8 cellular contexts compared by ENCODE assay signal in the genomic region with DNA sequence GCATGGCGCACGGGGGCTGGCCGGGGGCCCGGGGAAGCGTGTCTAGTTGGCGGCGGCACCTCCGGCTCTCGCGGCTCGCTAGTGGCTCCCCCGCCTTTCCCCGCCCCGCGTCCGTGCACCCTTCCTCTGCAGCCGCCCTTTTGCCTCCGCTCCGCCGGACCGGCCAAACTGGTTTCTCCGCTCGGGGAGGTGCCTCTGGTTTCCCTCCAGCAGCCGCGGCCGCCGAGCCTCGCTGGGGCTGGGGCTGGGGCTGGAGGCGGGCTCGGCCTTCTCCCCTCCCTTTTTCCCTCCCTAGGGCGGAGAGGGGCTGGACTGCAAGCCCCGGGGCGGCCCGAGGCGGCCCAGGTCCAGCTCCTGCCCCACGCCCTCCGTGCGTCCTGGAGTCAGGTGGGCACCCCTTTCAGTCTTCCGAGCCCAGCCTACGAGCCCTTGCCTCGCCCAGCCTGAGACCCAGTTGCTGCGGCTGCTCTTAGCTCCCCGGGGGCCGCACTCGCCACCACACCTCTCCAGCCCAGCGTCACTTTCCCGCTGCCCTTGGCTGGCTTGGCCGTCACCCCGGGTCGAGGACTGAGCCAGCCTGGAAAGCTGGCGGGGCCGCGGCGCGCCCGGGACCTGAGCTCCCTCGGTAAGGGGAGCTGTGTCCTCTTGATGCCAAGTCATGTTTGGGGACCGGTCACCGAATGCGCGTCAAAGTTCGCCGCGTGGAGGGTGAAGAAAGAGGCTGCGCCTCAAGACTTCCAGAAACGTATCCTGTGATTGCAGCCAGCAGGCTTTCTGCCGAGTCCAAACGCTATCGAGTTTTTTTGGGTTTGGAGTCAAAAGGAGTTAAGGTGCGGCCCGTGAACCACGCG. TPM values are rescaled to one million over a fixed set of nuclear protein-coding genes. Genes with fewer than 3 reads are reported as not detected.
DNase-seq lines count a peak whose midpoint lies in the region; ATAC-seq, FAIRE-seq and TF ChIP-seq lines count a peak whose summit lies in the region.

A gene (minus strand): TSS at position 197 of the 851 bp plus-strand sequence. CDS start 71,508 bp downstream, outside the sequence.

- FAIRE-seq in HepG2 (lab: Jason Lieb, UNC): no peak

- peak; percentile 82 for DNase-seq in ELR (ENCODE audit: low read depth)
- no peak for DNase-seq in HFF-Myc (ENCODE audit: extremely low read depth, low read depth)
- peak; percentile 98 for DNase-seq in NCI-H748 (lab: John Stamatoyannopoulos, UW; ENCODE audit: unreplicated experiment)
- peak in 1 of 2 donors; percentile 80 for DNase-seq in dermis microvascular lymphatic vessel endothelial cell (ENCODE audit: low read depth in 2 of 2)
- DNase-seq in HepG2 (ENCODE audit: low spot score): no peak
- no peak for DNase-seq in NCI-H187 treated with DMSO at 0.1 percent for 48 hours (lab: John Stamatoyannopoulos, UW)

- no peak for TF ChIP-seq CTCF in HFF-Myc (IDR thresholded peaks at IDR 0.05; ENCODE audit: low read depth, low read length, missing control alignments)
- TF ChIP-seq CTCF in HepG2 (CRISPR knock-in tag; IDR thresholded peaks at IDR 0.05): no peak

- peak within 1 kb of the TSS; percentile 80 for H3K4me2 ChIP-seq in HepG2 (ENCODE audit: low read depth, low read length)

- peak within 1 kb of the TSS; percentile 55 for H3K9ac ChIP-seq in HepG2 (ENCODE audit: insufficient read depth, low read depth, low read length)
- peak within 1 kb of the TSS in 3 of 5 donors; percentile 55 to 81 (median 74) for H3K9ac ChIP-seq in subcutaneous abdominal adipose tissue (ENCODE audit: low read length in 5 of 5)

- H3K9me3 ChIP-seq in HepG2 (ENCODE audit: low read length) (no peaks in the 10 kb centered on the region), subcutaneous abdominal adipose tissue (ENCODE audit: control insufficient read depth in 5 of 5, low read length in 5 of 5) (no peaks in the 10 kb centered on the region)

- peaks cover 43% of the 10 kb centered on the region for H3K4me1 ChIP-seq in HepG2 (ENCODE audit: insufficient read depth, low read length)
- H3K4me1 ChIP-seq in subcutaneous abdominal adipose tissue (ENCODE audit: control insufficient read depth in 5 of 5, insufficient read depth in 5 of 5, low read length in 5 of 5): peaks cover 0 to 44% (median 37%) of the 10 kb centered on the region in 5 donors

- H3K4me3 ChIP-seq in HFF-Myc (replicated peaks; ENCODE audit: low read depth, low read length) (peak within 1 kb of the TSS; percentile 86), HepG2 (replicated peaks in 1 of 3; ENCODE audit: insufficient read depth in 1 of 3, low read depth in 2 of 3, low read length in 3 of 3) (peak within 1 kb of the TSS; percentile 61 to 88 (median 76)), subcutaneous abdominal adipose tissue (ENCODE audit: low read depth in 1 of 5, low read length in 5 of 5) (peak within 1 kb of the TSS; percentile 65 to 91 (median 82))

- no peak for TF ChIP-seq EP300 in HepG2 (IDR thresholded peaks at IDR 0.05; ENCODE audit: low read depth in 2 of 2, low read length in 2 of 2)
- TF ChIP-seq EP300 in HepG2 (CRISPR knock-in tag; IDR thresholded peaks at IDR 0.05; ENCODE audit: borderline replicate concordance): no peak

- H4K20me1 ChIP-seq in HepG2 (ENCODE audit: insufficient read depth, low read length): no peaks in the 10 kb centered on the region

- 17% methylated on average over 19 of the region's 73 CpGs for WGBS in HepG2 (ENCODE audit: low lambda C conversion rate)

- no peaks in the 10 kb centered on the region for H3K36me3 ChIP-seq in HepG2 (replicated peaks in 1 of 2; ENCODE audit: control insufficient read depth in 1 of 2, insufficient read depth in 2 of 2, low read length in 2 of 2)
- no peaks in the 10 kb centered on the region for H3K36me3 ChIP-seq in subcutaneous abdominal adipose tissue (ENCODE audit: control insufficient read depth in 5 of 5, insufficient read depth in 5 of 5, low read length in 5 of 5)

- intact Hi-C loops in HepG2 (cut with micrococcal nuclease; ENCODE audit: unreplicated experiment): loop anchor here (1.0 to 10.0 kb wide), 2 partner anchors 21 to 51 kb away; no protein-coding TSS in a partner anchor

- CTCF ChIA-PET in HepG2 (lab: Yijun Ruan, JAX; ENCODE audit: low intra/inter-chr PET ratio, low total read pairs): no interaction called here

- H3K27ac ChIP-seq in HepG2 (ENCODE audit: extremely low read length, insufficient read depth, low read length) (no peak within 1 kb of the TSS), subcutaneous abdominal adipose tissue (ENCODE audit: low read depth, low read length) (peak within 1 kb of the TSS; percentile 57)

- POLR2A ChIA-PET in HepG2 (lab: Yijun Ruan, JAX): interaction anchor here (0.7 to 1.2 kb wide), 5 partner anchors 23 to 91 kb away, joined by 3 to 4 read pairs (median 3); no protein-coding TSS in a partner anchor

- H2AFZ ChIP-seq in HepG2 (ENCODE audit: low read length): no peak within 1 kb of the TSS

- no TSS peak for BruUV-seq in HepG2 (replicated peaks; lab: Mats Ljungman, UMichigan)

- TF ChIP-seq RAD21 in HepG2 (CRISPR knock-in tag; IDR thresholded peaks at IDR 0.05): peak; percentile 6; the same call in 1 of the 2 replicates

- peaks cover 7% of the 10 kb centered on the region for H3K79me2 ChIP-seq in HepG2 (ENCODE audit: insufficient read depth, low read length)

- H3K27me3 ChIP-seq in HepG2 (ENCODE audit: control insufficient read depth in 1 of 2, insufficient read depth in 2 of 2, low read length in 2 of 2) (peaks cover 2 to 10% of the 10 kb centered on the region in 2 experiments; a peak in 2 of 5 replicates), subcutaneous abdominal adipose tissue (ENCODE audit: control insufficient read depth in 5 of 5, insufficient read depth in 4 of 5, low read length in 5 of 5) (peaks cover 0 to 3% (median 0%) of the 10 kb centered on the region in 5 donors)

- peak; percentile 85 for ATAC-seq in HepG2
- ATAC-seq in HG02852 (IDR thresholded peaks at IDR 0.05; ENCODE audit: unreplicated experiment): no peak

- peak in 1 of 2 experiments; percentile 43; a peak in 1 of 4 replicates for TF ChIP-seq POLR2A in HepG2 (IDR thresholded peaks at IDR 0.05; ENCODE audit: insufficient read depth in 1 of 2, low read depth in 2 of 2, low read length in 2 of 2)

- in situ Hi-C loops in HepG2 (cut with HindIII; ENCODE audit: extremely low pct_ligation_motif_present, low pct_unique_long_range_greater_than_20kb): no loop called here

TF ChIP-seq in HepG2, 621 proteins besides CTCF, POLR2A, EP300 and RAD21 (continues in another document):
- TF ChIP-seq CENPT (CRISPR knock-in tag; IDR thresholded peaks at IDR 0.05; ENCODE audit: low read depth) (no peak), ATF7-NPFF (CRISPR knock-in tag; IDR thresholded peaks at IDR 0.05; ENCODE audit: low read depth) (peak; percentile 71; the same call in 1 of the 2 replicates)
- TF ChIP-seq, protein P1, sequence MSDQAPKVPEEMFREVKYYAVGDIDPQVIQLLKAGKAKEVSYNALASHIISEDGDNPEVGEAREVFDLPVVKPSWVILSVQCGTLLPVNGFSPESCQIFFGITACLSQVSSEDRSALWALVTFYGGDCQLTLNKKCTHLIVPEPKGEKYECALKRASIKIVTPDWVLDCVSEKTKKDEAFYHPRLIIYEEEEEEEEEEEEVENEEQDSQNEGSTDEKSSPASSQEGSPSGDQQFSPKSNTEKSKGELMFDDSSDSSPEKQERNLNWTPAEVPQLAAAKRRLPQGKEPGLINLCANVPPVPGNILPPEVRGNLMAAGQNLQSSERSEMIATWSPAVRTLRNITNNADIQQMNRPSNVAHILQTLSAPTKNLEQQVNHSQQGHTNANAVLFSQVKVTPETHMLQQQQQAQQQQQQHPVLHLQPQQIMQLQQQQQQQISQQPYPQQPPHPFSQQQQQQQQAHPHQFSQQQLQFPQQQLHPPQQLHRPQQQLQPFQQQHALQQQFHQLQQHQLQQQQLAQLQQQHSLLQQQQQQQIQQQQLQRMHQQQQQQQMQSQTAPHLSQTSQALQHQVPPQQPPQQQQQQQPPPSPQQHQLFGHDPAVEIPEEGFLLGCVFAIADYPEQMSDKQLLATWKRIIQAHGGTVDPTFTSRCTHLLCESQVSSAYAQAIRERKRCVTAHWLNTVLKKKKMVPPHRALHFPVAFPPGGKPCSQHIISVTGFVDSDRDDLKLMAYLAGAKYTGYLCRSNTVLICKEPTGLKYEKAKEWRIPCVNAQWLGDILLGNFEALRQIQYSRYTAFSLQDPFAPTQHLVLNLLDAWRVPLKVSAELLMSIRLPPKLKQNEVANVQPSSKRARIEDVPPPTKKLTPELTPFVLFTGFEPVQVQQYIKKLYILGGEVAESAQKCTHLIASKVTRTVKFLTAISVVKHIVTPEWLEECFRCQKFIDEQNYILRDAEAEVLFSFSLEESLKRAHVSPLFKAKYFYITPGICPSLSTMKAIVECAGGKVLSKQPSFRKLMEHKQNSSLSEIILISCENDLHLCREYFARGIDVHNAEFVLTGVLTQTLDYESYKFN (CRISPR knock-in tag; conservative IDR thresholded peaks at IDR 0.05): 0 out of 2 replicates have a peak, but pooled peaks have one; percentile 29

RNA-seq across cellular contexts. Expression of the gene that starts here (rescaled TPM):
- 18.2 and 34.0 TPM in 2 replicates for total RNA-seq in dermis microvascular lymphatic vessel endothelial cell
- total RNA-seq in HepG2 (2016; rRNA removed; fragmentation: Illumina TruSeq; extraction: Trizol): 3.7 and 4.0 TPM in 2 replicates
- 0.79 and 0.81 TPM in 2 replicates for total RNA-seq in HepG2 (2016; cell fraction: cytosol; rRNA removed; fragmentation: Illumina TruSeq; extraction: Trizol; ENCODE audit: low read depth)
- total RNA-seq in HepG2 (2016; cell fraction: insoluble cytoplasmic fraction; rRNA removed; fragmentation: Illumina TruSeq; extraction: Trizol): 3.1 and 4.2 TPM in 2 replicates
- 2.1 and 2.3 TPM in 2 replicates for total RNA-seq in HepG2 (2016; cell fraction: membrane; rRNA removed; fragmentation: Illumina TruSeq; extraction: Trizol)
- 6.1 and 6.4 TPM in 2 replicates for total RNA-seq in HepG2 (2016; cell fraction: nucleus; rRNA removed; fragmentation: Illumina TruSeq; extraction: Trizol)
- polyA plus RNA-seq in HepG2 (2011; rRNA removed): 2.3 and 2.8 TPM in 2 replicates
- 1.5 and 2.0 TPM in 2 replicates for polyA plus RNA-seq in HepG2 (2011; cell fraction: cytosol; rRNA removed)
- polyA plus RNA-seq in HepG2 (2011; cell fraction: nucleus; rRNA removed): 1.1 TPM in 2 replicates
- polyA plus RNA-seq in HepG2 (2012): 1.3 and 1.7 TPM in 2 replicates
- 0.23 and 0.26 TPM in 2 replicates for polyA plus RNA-seq in HepG2 (2016; cell fraction: cytosol; fragmentation: Illumina TruSeq; extraction: Trizol; ENCODE audit: low read depth)
- polyA plus RNA-seq in HepG2 (2016; cell fraction: insoluble cytoplasmic fraction; fragmentation: Illumina TruSeq; extraction: Trizol; ENCODE audit: low read depth): 1.3 and 1.4 TPM in 2 replicates
- polyA plus RNA-seq in HepG2 (2016; cell fraction: membrane; fragmentation: Illumina TruSeq; extraction: Trizol; ENCODE audit: low read depth): 0.48 TPM in 2 replicates
- 3.1 and 4.7 TPM in 2 replicates for polyA plus RNA-seq in HepG2 (2016; cell fraction: nucleus; fragmentation: Illumina TruSeq; extraction: Trizol; ENCODE audit: insufficient read depth, low read depth)
- 0.89 and 4.0 TPM in 2 replicates for polyA minus RNA-seq in HepG2 (2011; rRNA and poly(A)+ RNA removed; ENCODE audit: low replicate concordance)
- polyA minus RNA-seq in HepG2 (2011; cell fraction: cytosol; rRNA and poly(A)+ RNA removed): 3.3 and 5.1 TPM in 2 replicates
- 6.0 and 8.6 TPM in 2 replicates for polyA minus RNA-seq in HepG2 (2011; cell fraction: nucleus; rRNA and poly(A)+ RNA removed)

Comparison
In these comparisons a context has a peak if more than half of its experiments do, and no peak if none do; other contexts are left out.
1. DNase-seq: peak in ELR (single experiment) and NCI-H748 (single experiment); none in HFF-Myc (single experiment), HepG2 (single experiment) and NCI-H187 treated with DMSO at 0.1 percent for 48 hours (single experiment).
2. Peak in every context shown above with its lines, with median percentiles within 50 percentile points of each other: H3K4me3 ChIP-seq.